ENCODE assay signal across 13 cellular contexts in the genomic region with DNA sequence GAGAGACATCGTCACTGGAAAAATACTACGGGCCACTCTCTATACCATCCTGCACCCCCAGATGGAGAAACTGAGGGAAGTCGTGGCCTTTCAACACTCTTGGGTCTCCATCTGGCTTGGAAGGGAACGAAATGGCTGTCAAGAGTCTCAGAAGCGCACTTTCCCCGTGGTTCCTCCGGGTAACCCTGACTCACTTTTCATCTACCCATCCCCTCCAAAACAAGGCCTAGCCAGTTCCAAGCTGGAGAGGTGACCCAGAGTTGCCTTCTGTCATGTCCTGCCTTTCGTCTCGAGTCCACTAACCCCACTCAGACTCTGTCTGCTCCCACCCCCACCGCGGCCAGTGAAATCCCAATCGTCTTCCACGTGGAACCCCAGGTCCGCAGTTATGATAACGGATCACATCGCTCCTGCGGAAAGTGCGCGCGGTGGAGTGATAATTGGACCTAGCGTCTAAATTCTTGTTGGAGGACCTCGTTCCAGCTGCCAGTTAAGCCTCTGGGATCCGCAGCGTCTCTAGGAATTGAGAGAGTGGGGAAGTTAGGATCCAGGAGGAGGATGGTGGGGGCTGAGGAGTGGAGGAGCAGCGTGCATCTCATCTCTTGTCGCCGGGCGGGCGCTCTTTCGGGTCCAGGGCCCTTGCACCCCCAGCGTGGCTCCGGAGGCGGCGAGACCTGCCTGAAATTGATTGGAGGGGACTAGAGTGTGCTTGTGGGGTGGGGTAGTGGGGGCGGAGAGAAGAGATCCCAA. TPM values are rescaled to one million over a fixed set of nuclear protein-coding genes. Genes with fewer than 3 reads are reported as not detected.
DNase-seq lines count a peak whose midpoint lies in the region; ATAC-seq, FAIRE-seq and TF ChIP-seq lines count a peak whose summit lies in the region.
"Had no signal": no experiment of that assay in that cellular context is flagged by ENCODE, and none has a peak within 500 bp of the region (broad histone marks: within the 10 kb centered on the region; RNA-seq: fewer than 3 reads in every experiment).

No MANE protein-coding gene starts in this region.

- peaks cover 9% of the 10 kb centered on the region for H3K9me3 ChIP-seq in mammary epithelial cell (replicated peaks; ENCODE audit: insufficient read depth, low read length)
- no peaks in the 10 kb centered on the region for H3K9me3 ChIP-seq in keratinocyte (ENCODE audit: control insufficient read depth, low read depth, low read length)
- no peaks in the 10 kb centered on the region for H3K9me3 ChIP-seq in esophagus squamous epithelium
- H3K9me3 ChIP-seq: SJSA1, thyroid gland had no signal

- H3K36me3 ChIP-seq in mammary epithelial cell (ENCODE audit: insufficient read depth, low read length): peaks cover 4% of the 10 kb centered on the region
- no peaks in the 10 kb centered on the region for H3K36me3 ChIP-seq in keratinocyte (ENCODE audit: control insufficient read depth in 2 of 2, extremely low read depth in 1 of 2, insufficient read depth in 2 of 2, low read length in 2 of 2)
- H3K36me3 ChIP-seq in esophagus squamous epithelium: no peaks in the 10 kb centered on the region
- H3K36me3 ChIP-seq: thyroid gland had no signal

- H3K79me2 ChIP-seq in mammary epithelial cell (ENCODE audit: insufficient read depth, low read length): peaks cover 76% of the 10 kb centered on the region
- H3K79me2 ChIP-seq in keratinocyte (ENCODE audit: control insufficient read depth, insufficient read depth, low read length): peaks cover 24% of the 10 kb centered on the region

- H3K4me3 ChIP-seq in mammary epithelial cell (replicated peaks in 1 of 3; ENCODE audit: insufficient read depth in 1 of 3, low read depth in 2 of 3, low read length in 3 of 3) (no peak overlapping the region), keratinocyte (ENCODE audit: control insufficient read depth in 2 of 3, extremely low read depth in 1 of 3, insufficient read depth in 2 of 3, low read depth in 1 of 3, low read length in 3 of 3) (no peak overlapping the region), esophagus squamous epithelium (no peak overlapping the region)
- H3K4me3 ChIP-seq: thyroid gland had no signal

- H3K27me3 ChIP-seq in mammary epithelial cell (ENCODE audit: insufficient read depth, low read length) (no peaks in the 10 kb centered on the region), keratinocyte (ENCODE audit: control insufficient read depth, extremely low read depth, insufficient read depth, low read length) (no peaks in the 10 kb centered on the region), esophagus squamous epithelium (peaks cover 0 to 96% (median 16%) of the 10 kb centered on the region in 4 donors)
- H3K27me3 ChIP-seq: SJSA1 had no signal

- intact Hi-C loops in mammary epithelial cell (cut with micrococcal nuclease): no loop called here
- intact Hi-C loops in MCF 10A (cut with micrococcal nuclease): no loop called here
- intact Hi-C loops in esophagus squamous epithelium (cut with DNase I): loop anchor here (10.0 kb wide), 1 partner anchor 175 kb away; no protein-coding TSS in a partner anchor

- no peak overlapping the region for H3K27ac ChIP-seq in mammary epithelial cell (ENCODE audit: insufficient read depth, low read depth, low read length)
- peak overlapping the region; percentile 34 for H3K27ac ChIP-seq in keratinocyte (ENCODE audit: control insufficient read depth, insufficient read depth, low read length)
- no peak overlapping the region for H3K27ac ChIP-seq in esophagus squamous epithelium
- H3K27ac ChIP-seq: thyroid gland had no signal

- H3K27ac Mint-ChIP-seq in MCF 10A (ENCODE audit: low read depth, unreplicated experiment) (no peak overlapping the region), WTC11 (no peak overlapping the region)
- H3K27ac Mint-ChIP-seq: memory B cell had no signal

- H3K9me1 ChIP-seq in keratinocyte (ENCODE audit: control insufficient read depth, extremely low read depth, insufficient read depth, low read length): no peaks in the 10 kb centered on the region

- H3K27me3 Mint-ChIP-seq in MCF 10A (ENCODE audit: insufficient read depth, unreplicated experiment) (no peaks in the 10 kb centered on the region), WTC11 (ENCODE audit: low read depth) (peaks cover 98% of the 10 kb centered on the region)

- TF ChIP-seq CTCF in mammary epithelial cell (conservative IDR thresholded peaks at IDR 0.05 in 1 of 2, IDR thresholded peaks at IDR 0.05 in 1 of 2; ENCODE audit: extremely low read depth in 1 of 2, insufficient read depth in 1 of 2, low read depth in 1 of 2, low read length in 2 of 2): no peak
- no peak for TF ChIP-seq CTCF in MCF 10A (IDR thresholded peaks at IDR 0.05; ENCODE audit: unreplicated experiment)
- no peak for TF ChIP-seq CTCF in WTC11 (IDR thresholded peaks at IDR 0.05)
- TF ChIP-seq CTCF in keratinocyte (optimal IDR thresholded peaks at IDR 0.05 in 1 of 3, IDR thresholded peaks at IDR 0.05 in 1 of 3, conservative IDR thresholded peaks at IDR 0.05 in 1 of 3; ENCODE audit: extremely low read depth in 1 of 3, insufficient read depth in 2 of 3, low read length in 3 of 3): no peak
- no peak for TF ChIP-seq CTCF in esophagus squamous epithelium (IDR thresholded peaks at IDR 0.05)

- POLR2A ChIA-PET in MCF 10A (lab: Yijun Ruan, JAX) (no interaction called here), WTC11 (lab: Charles Lee) (no interaction called here)

- BruUV-seq in mammary epithelial cell (replicated peaks; lab: Mats Ljungman, UMichigan): no TSS peak
- no TSS peak for BruUV-seq in MCF 10A (replicated peaks; lab: Mats Ljungman, UMichigan)

- CTCF ChIA-PET in mammary epithelial cell (lab: Charles Lee; ENCODE audit: low non-redundant PET) (no interaction called here), MCF 10A (lab: Yijun Ruan, JAX) (no interaction called here), WTC11 (lab: Charles Lee) (interaction anchor here (0.9 to 2.9 kb wide), 4 partner anchors 19 to 130 kb away, joined by 3 to 17 read pairs (median 5); a partner anchor contains a TSS)

- H3K9me3 Mint-ChIP-seq in MCF 10A (ENCODE audit: unreplicated experiment) (no peaks in the 10 kb centered on the region), WTC11 (no peaks in the 10 kb centered on the region)
- H3K9me3 Mint-ChIP-seq: memory B cell had no signal

- WGBS in mammary epithelial cell (ENCODE audit: low coverage, missing lambda C conversion rate): 81% methylated on average over 29 of the region's 35 CpGs
- WGBS in esophagus squamous epithelium, 2 donors: 33 to 35% methylated on average over 15 to 24 of the region's 35 CpGs

- in situ Hi-C loops in mammary epithelial cell (cut with MboI; ENCODE audit: low sequenced_read_pairs in 2 of 2): loop anchor here in 1 of 2 donors (10.0 kb wide), 1 partner anchor 245 kb away; no protein-coding TSS in a partner anchor

- H3K4me3 Mint-ChIP-seq in MCF 10A (ENCODE audit: unreplicated experiment) (no peak overlapping the region), WTC11 (peak overlapping the region; percentile 52)
- H3K4me3 Mint-ChIP-seq: memory B cell had no signal

- H4K20me1 ChIP-seq in mammary epithelial cell (ENCODE audit: insufficient read depth, low read length): no peaks in the 10 kb centered on the region
- H4K20me1 ChIP-seq in keratinocyte (ENCODE audit: control insufficient read depth, extremely low read depth, insufficient read depth, low read length): no peaks in the 10 kb centered on the region

- no peak for FAIRE-seq in keratinocyte (lab: Jason Lieb, UNC)

- peak; percentile 60 for ATAC-seq in WTC11
- no peak for ATAC-seq in HG03175 (IDR thresholded peaks at IDR 0.05; ENCODE audit: unreplicated experiment)
- ATAC-seq: esophagus mucosa had no signal

- no peak for TF ChIP-seq POLR2A in esophagus squamous epithelium (IDR thresholded peaks at IDR 0.05)

- no peaks in the 10 kb centered on the region for H3K4me1 Mint-ChIP-seq in MCF 10A (ENCODE audit: insufficient read depth, unreplicated experiment)
- peaks cover 26% of the 10 kb centered on the region for H3K4me1 Mint-ChIP-seq in WTC11

- no peak overlapping the region for H3K9ac ChIP-seq in mammary epithelial cell (ENCODE audit: insufficient read depth, low read length)
- H3K9ac ChIP-seq in keratinocyte (ENCODE audit: control insufficient read depth, extremely low read depth, insufficient read depth, low read length): no peak overlapping the region

- no peak for DNase-seq in mammary epithelial cell
- no peak for DNase-seq in MCF 10A (ENCODE audit: unreplicated experiment)
- DNase-seq in WTC11 (ENCODE audit: low spot score): peak; percentile 36
- DNase-seq in keratinocyte (ENCODE audit: low read depth, low spot score): no peak
- no peak for DNase-seq in KG1 (lab: John Stamatoyannopoulos, UW)
- no peak for DNase-seq in esophagus squamous epithelium (lab: John Stamatoyannopoulos, UW)
- DNase-seq in activated CD8-positive, alpha-beta memory T cell treated with anti-CD3 and anti-CD28 coated beads, Interleukin-2, amount 50 U/mL, for 48 hours: no peak
- DNase-seq: hippocampal formation, thyroid gland had no signal

- H2AFZ ChIP-seq in mammary epithelial cell (ENCODE audit: low read depth, low read length) (peak overlapping the region; percentile 46), keratinocyte (ENCODE audit: control insufficient read depth, low read length) (peak overlapping the region; percentile 25)

- H3K36me3 Mint-ChIP-seq in MCF 10A (ENCODE audit: insufficient read depth, unreplicated experiment): no peaks in the 10 kb centered on the region
- no peaks in the 10 kb centered on the region for H3K36me3 Mint-ChIP-seq in WTC11

- no peak overlapping the region for H3K4me2 ChIP-seq in mammary epithelial cell (ENCODE audit: insufficient read depth, low read depth, low read length)
- H3K4me2 ChIP-seq in keratinocyte (ENCODE audit: control insufficient read depth, extremely low read depth, insufficient read depth, low read depth, low read length): peak overlapping the region; percentile 78

- dilution Hi-C loops in mammary epithelial cell (cut with HindIII; ENCODE audit: low sequenced_read_pairs): no loop called here
- dilution Hi-C loops in keratinocyte (cut with MboI; ENCODE audit: extremely low pct_ligation_motif_present, low sequenced_read_pairs): no loop called here

- H3K4me1 ChIP-seq in mammary epithelial cell (ENCODE audit: insufficient read depth, low read length) (peaks cover 13% of the 10 kb centered on the region), keratinocyte (ENCODE audit: control insufficient read depth, extremely low read depth, insufficient read depth, low read length) (peaks cover 20% of the 10 kb centered on the region), esophagus squamous epithelium (peaks cover 4 to 14% (median 5%) of the 10 kb centered on the region in 3 donors)

RNA-seq across cellular contexts. Expression of a gene that starts 4.6 kb away (rescaled TPM):
- total RNA-seq in mammary epithelial cell (10 to 100 TPM; 26.5 to 34.1 TPM), MCF 10A (2022) (not detected in 2 replicates), WTC11 (2021) (0.50 to 0.57 TPM (median 0.57 TPM) in 3 replicates), esophagus squamous epithelium (10 to 100 TPM in 1 of 4 donors, 1 to 10 TPM in 3; 1.5 to 20.2 (median 7.1) TPM)
- polyA plus RNA-seq in mammary epithelial cell (50.7 TPM), keratinocyte (65.1 to 125 TPM (median 65.3 TPM) in 3 replicates)
- polyA minus RNA-seq in mammary epithelial cell (2.9 TPM), keratinocyte (7.4 to 19.5 TPM (median 14.6 TPM) in 3 replicates)
- polyA plus RNA-seq in keratinocyte (2011; ENCODE audit: low read depth): 6.5 TPM
- 80.4 and 163 TPM in 2 replicates for polyA plus RNA-seq in keratinocyte (2011; cell fraction: cytosol; rRNA removed)
- 46.8 and 77.8 TPM in 2 replicates for polyA plus RNA-seq in keratinocyte (2011; cell fraction: nucleus; rRNA removed)
- 48.9 and 98.0 TPM in 2 replicates for polyA plus RNA-seq in keratinocyte (2012; ENCODE audit: low replicate concordance)
- polyA minus RNA-seq in keratinocyte (2011; cell fraction: cytosol; rRNA and poly(A)+ RNA removed): 207 TPM
- polyA minus RNA-seq in keratinocyte (2011; cell fraction: nucleus; rRNA and poly(A)+ RNA removed): 23.7 and 31.8 TPM in 2 replicates

RNA-seq across cellular contexts. Expression of a gene that starts 5.0 kb away (rescaled TPM):
- total RNA-seq in mammary epithelial cell: 1 to 10 TPM; 1.8 to 2.3 TPM
- 0.75 TPM for polyA plus RNA-seq in mammary epithelial cell
- 13.6 TPM for polyA minus RNA-seq in mammary epithelial cell
- not detected in 2 replicates for total RNA-seq in MCF 10A (2022)
- total RNA-seq in WTC11 (2021): 0.21 to 0.24 TPM in 2 of 3 replicates, not detected in the other
- polyA plus RNA-seq in keratinocyte: 0.61 to 1.4 TPM (median 1.1 TPM) in 3 replicates
- polyA plus RNA-seq in keratinocyte (2011; ENCODE audit: low read depth): 0.47 TPM
- 0.35 and 0.73 TPM in 2 replicates for polyA plus RNA-seq in keratinocyte (2011; cell fraction: cytosol; rRNA removed)
- 1.9 and 2.1 TPM in 2 replicates for polyA plus RNA-seq in keratinocyte (2011; cell fraction: nucleus; rRNA removed)
- polyA plus RNA-seq in keratinocyte (2012; ENCODE audit: low replicate concordance): 0.33 and 0.52 TPM in 2 replicates
- polyA minus RNA-seq in keratinocyte: 1.4 to 2.5 TPM in 2 of 3 replicates, not detected in the other
- polyA minus RNA-seq in keratinocyte (2011; cell fraction: cytosol; rRNA and poly(A)+ RNA removed): not detected
- 2.3 and 5.0 TPM in 2 replicates for polyA minus RNA-seq in keratinocyte (2011; cell fraction: nucleus; rRNA and poly(A)+ RNA removed)
- total RNA-seq in esophagus squamous epithelium: 1 to 10 TPM in 2 of 4 donors, under 1 TPM in 2; 0.48 to 1.7 (median 0.80) TPM

RNA-seq across cellular contexts. Expression of a gene that starts 19.5 kb away (rescaled TPM):
- 10 to 100 TPM; 27.6 to 50.0 TPM for total RNA-seq in mammary epithelial cell
- polyA plus RNA-seq in mammary epithelial cell: 23.5 TPM
- polyA minus RNA-seq in mammary epithelial cell: 14.1 TPM
- not detected in 2 replicates for total RNA-seq in MCF 10A (2022)
- total RNA-seq in WTC11 (2021): 0.13 to 0.73 TPM (median 0.46 TPM) in 3 replicates
- polyA plus RNA-seq in keratinocyte: 17.9 to 34.3 TPM (median 19.9 TPM) in 3 replicates
- polyA plus RNA-seq in keratinocyte (2011; ENCODE audit: low read depth): 48.0 TPM
- polyA plus RNA-seq in keratinocyte (2011; cell fraction: cytosol; rRNA removed): 19.5 and 25.4 TPM in 2 replicates
- polyA plus RNA-seq in keratinocyte (2011; cell fraction: nucleus; rRNA removed): 70.7 and 78.3 TPM in 2 replicates
- polyA plus RNA-seq in keratinocyte (2012; ENCODE audit: low replicate concordance): 15.3 and 67.4 TPM in 2 replicates
- 5.9 to 22.6 TPM (median 17.3 TPM) in 3 replicates for polyA minus RNA-seq in keratinocyte
- polyA minus RNA-seq in keratinocyte (2011; cell fraction: cytosol; rRNA and poly(A)+ RNA removed): 22.6 TPM
- 29.0 and 38.3 TPM in 2 replicates for polyA minus RNA-seq in keratinocyte (2011; cell fraction: nucleus; rRNA and poly(A)+ RNA removed)
- total RNA-seq in esophagus squamous epithelium: 100 to 1,000 TPM in 2 of 4 donors, 10 to 100 TPM in 2; 41.6 to 150 (median 87.6) TPM

Comparison
In these comparisons a context has a peak if more than half of its experiments do, and no peak if none do; other contexts are left out.
1. RNA of a gene that starts 19.5 kb away (total RNA-seq): 41.6 to 150 TPM in esophagus squamous epithelium and 27.6 to 50.0 TPM in mammary epithelial cell; 0.13 to 0.73 TPM in WTC11 and not detected in MCF 10A; every median in the first group is over 10 times any median in the second.